8 cellular contexts compared by ENCODE assay signal in the genomic region with DNA sequence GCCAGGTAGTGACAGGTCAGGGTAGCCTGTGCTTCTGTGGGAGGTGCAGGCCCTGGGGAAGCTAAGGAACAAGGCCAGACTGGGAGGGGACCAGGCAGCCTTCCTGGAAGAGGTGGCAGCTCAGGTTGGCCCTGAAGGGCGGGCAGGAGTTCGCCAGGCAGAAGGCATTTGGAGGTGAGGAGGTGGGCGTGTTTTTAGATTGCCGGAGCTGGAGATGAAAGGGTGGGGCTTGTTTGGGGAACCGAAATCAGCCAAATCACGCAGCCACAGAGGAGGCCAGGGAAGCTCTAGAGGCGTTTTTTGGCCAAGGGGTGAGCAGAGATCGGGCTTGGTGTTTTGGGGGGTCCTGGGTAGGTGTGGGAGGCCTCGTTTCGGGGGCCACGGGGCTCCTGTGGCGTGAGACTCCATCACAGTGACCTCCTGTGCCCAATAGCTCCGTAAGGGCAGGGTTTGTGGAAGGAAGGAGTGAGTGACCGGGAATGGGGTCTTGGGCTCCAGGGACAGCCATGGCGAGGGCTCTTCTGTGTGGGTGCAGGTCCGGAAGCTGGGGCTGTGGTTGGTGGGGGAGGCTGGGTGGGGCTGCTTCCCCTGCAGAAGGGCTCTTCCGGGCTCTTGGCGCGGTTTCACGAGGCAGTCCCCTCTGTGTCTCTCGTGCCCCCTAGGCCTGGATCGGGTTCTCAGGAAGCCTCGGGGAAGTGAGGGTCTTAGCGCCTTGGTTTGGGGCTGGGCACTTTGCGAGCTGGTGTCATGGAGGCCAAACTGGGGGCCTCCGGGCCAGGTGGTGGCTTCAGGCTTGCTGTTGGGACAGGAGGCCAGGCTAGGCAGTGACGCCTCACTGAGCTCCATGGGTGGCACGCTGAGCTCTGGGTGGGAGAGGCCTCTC. TPM values are rescaled to one million over a fixed set of nuclear protein-coding genes. Genes with fewer than 3 reads are reported as not detected.
A peak's percentile ranks its signal among the peaks of the same experiment; 100 is the strongest.
DNase-seq lines count a peak whose midpoint lies in the region; ATAC-seq and TF ChIP-seq lines count a peak whose summit lies in the region.

No MANE protein-coding gene starts in this region.

- peaks cover 81 to 83% of the 10 kb centered on the region in 2 donors for H3K4me1 Mint-ChIP-seq in natural killer cell treated with Interleukin-12 subunit alpha and Interleukin-12 subunit beta and Interleukin-15 and Interleukin-18, amount 100 ng/mL, for 72 hours (ENCODE audit: low read depth in 2 of 2)

- H3K27me3 Mint-ChIP-seq in natural killer cell treated with Interleukin-12 subunit alpha and Interleukin-12 subunit beta and Interleukin-15 and Interleukin-18, amount 100 ng/mL, for 72 hours, result no peaks in the 10 kb centered on the region

- peak overlapping the region; percentile 98 to 100 for H3K27ac Mint-ChIP-seq in natural killer cell treated with Interleukin-12 subunit alpha and Interleukin-12 subunit beta and Interleukin-15 and Interleukin-18, amount 100 ng/mL, for 72 hours

- H3K4me3 Mint-ChIP-seq in natural killer cell treated with Interleukin-12 subunit alpha and Interleukin-12 subunit beta and Interleukin-15 and Interleukin-18, amount 100 ng/mL, for 72 hours, result peak overlapping the region; percentile 86

- DNase-seq in GM13976 (ENCODE audit: low spot score), result peak; percentile 89
- DNase-seq in NOMO-1 treated with DMSO at 0.1 percent for 48 hours (lab: John Stamatoyannopoulos, UW; ENCODE audit: unreplicated experiment), result peak; percentile 93
- DNase-seq in activated naive CD4-positive, alpha-beta T cell treated with Interleukin-2 at 50 U/mL for 16 hours, result peak; percentile 59
- peak; percentile 82 for DNase-seq in natural killer cell treated with Interleukin-12 subunit alpha and Interleukin-12 subunit beta and Interleukin-15 and Interleukin-18, amount 100 ng/mL, for 72 hours (ENCODE audit: low spot score)
- no peak for DNase-seq in NCI-H526 treated with DMSO at 0.1 percent for 48 hours (lab: John Stamatoyannopoulos, UW)
- no peak for DNase-seq in NCI-H187 (lab: John Stamatoyannopoulos, UW)
- DNase-seq in NCI-H2227 (lab: John Stamatoyannopoulos, UW; ENCODE audit: unreplicated experiment), result no peak

- peaks cover 8% of the 10 kb centered on the region for H3K36me3 Mint-ChIP-seq in natural killer cell treated with Interleukin-12 subunit alpha and Interleukin-12 subunit beta and Interleukin-15 and Interleukin-18, amount 100 ng/mL, for 72 hours

- peak; percentile 60 for ATAC-seq in GM21825 (IDR thresholded peaks at IDR 0.05; ENCODE audit: unreplicated experiment)
- ATAC-seq in natural killer cell treated with Interleukin-12 subunit alpha and Interleukin-12 subunit beta and Interleukin-15 and Interleukin-18, amount 100 ng/mL, for 72 hours, result peak; percentile 73 to 80

- H3K9me3 Mint-ChIP-seq in natural killer cell treated with Interleukin-12 subunit alpha and Interleukin-12 subunit beta and Interleukin-15 and Interleukin-18, amount 100 ng/mL, for 72 hours, result peaks cover 4% of the 10 kb centered on the region

- in situ Hi-C loops in GM13976 (cut with MboI; ENCODE audit: low sequenced_read_pairs, unreplicated experiment), result no loop called here

- TF ChIP-seq CTCF in GM13976 (IDR thresholded peaks at IDR 0.05; ENCODE audit: borderline replicate concordance, control extremely low read depth, extremely low read depth, insufficient read depth, missing control alignments), result no peak

RNA-seq across cellular contexts. Expression of gene ADCY7, which starts 7.8 kb away (rescaled TPM):
- total RNA-seq in natural killer cell treated with Interleukin-12 subunit alpha and Interleukin-12 subunit beta and Interleukin-15 and Interleukin-18, amount 100 ng/mL, for 72 hours, result 100 to 1,000 TPM; 135 to 186 TPM

Comparison
In these comparisons a context has a peak if more than half of its experiments do, and no peak if none do; other contexts are left out.
1. DNase-seq: peak in GM13976 (single experiment), NOMO-1 treated with DMSO at 0.1 percent for 48 hours (single experiment), activated naive CD4-positive, alpha-beta T cell treated with Interleukin-2 at 50 U/mL for 16 hours (single experiment) and natural killer cell treated with Interleukin-12 subunit alpha and Interleukin-12 subunit beta and Interleukin-15 and Interleukin-18, amount 100 ng/mL, for 72 hours (single experiment); none in NCI-H526 treated with DMSO at 0.1 percent for 48 hours (single experiment), NCI-H187 (0 of 2) and NCI-H2227 (single experiment).